In the genomic region with DNA sequence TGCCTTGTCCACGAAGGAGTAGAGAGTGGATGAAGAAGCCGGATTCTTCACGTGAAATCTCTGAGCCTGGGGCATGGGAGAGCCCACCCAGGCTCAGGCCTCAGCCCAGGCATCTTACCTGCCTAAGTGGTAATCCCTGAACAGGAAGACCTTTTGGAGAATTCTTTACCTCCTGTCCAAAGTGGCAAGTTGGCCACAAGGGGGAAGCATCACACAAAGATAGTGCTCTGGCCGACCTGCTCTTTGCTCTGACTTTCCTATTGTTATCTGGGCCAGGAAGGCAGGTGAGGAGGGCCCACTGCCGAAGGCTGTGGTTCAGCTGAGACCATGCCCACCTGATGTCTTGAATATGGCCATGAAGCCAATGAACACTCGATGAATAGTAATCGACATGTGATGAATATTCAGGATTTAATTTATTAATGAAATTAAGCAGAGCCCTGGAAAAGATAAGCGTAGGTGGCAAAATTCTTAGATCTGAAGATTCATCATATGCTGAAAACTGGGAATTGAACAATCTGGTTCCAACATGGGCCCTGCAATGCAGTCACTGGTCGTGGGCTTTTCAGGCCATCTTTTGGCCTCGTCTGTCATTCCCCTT, we compare ENCODE assay signal across 8 cellular contexts.
DNase-seq lines count a peak whose midpoint lies in the region; ATAC-seq and TF ChIP-seq lines count a peak whose summit lies in the region.

No MANE protein-coding gene starts in this region.

- no peaks in the 10 kb centered on the region for H3K36me3 Mint-ChIP-seq in activated T-cell treated with anti-CD3 and anti-CD28 coated beads, Interleukin-2, amount 50 U/mL, for 72 hours (ENCODE audit: insufficient read depth in 2 of 2)

- peak; percentile 84 for ATAC-seq in GM21619 (IDR thresholded peaks at IDR 0.05; ENCODE audit: unreplicated experiment)
- peak; percentile 56 to 73 for ATAC-seq in activated T-cell treated with anti-CD3 and anti-CD28 coated beads, Interleukin-2, amount 50 U/mL, for 72 hours (replicated peaks in 1 of 2)

- no peak for TF ChIP-seq POLR2A in uterus (IDR thresholded peaks at IDR 0.05)

- no peak overlapping the region for H3K27ac ChIP-seq in uterus

- intact Hi-C loops in uterus (cut with DNase I; ENCODE audit: low total_unique reads), result no loop called here

- H3K4me1 ChIP-seq in uterus, result no peaks in the 10 kb centered on the region

- H3K4me3 ChIP-seq in foreskin fibroblast (ENCODE audit: low read depth in 1 of 2, low read length in 2 of 2), result no peak overlapping the region
- H3K4me3 ChIP-seq in uterus, result no peak overlapping the region

- no peak overlapping the region for H3K27ac Mint-ChIP-seq in activated T-cell treated with anti-CD3 and anti-CD28 coated beads, Interleukin-2, amount 50 U/mL, for 72 hours

- H3K9me3 ChIP-seq in uterus, result no peaks in the 10 kb centered on the region

- H3K4me3 Mint-ChIP-seq in activated T-cell treated with anti-CD3 and anti-CD28 coated beads, Interleukin-2, amount 50 U/mL, for 72 hours, result no peak overlapping the region

- peaks cover 4% of the 10 kb centered on the region for H3K27me3 Mint-ChIP-seq in activated T-cell treated with anti-CD3 and anti-CD28 coated beads, Interleukin-2, amount 50 U/mL, for 72 hours (ENCODE audit: low read depth)

- H3K27me3 ChIP-seq in uterus, result no peaks in the 10 kb centered on the region

- H3K4me1 Mint-ChIP-seq in activated T-cell treated with anti-CD3 and anti-CD28 coated beads, Interleukin-2, amount 50 U/mL, for 72 hours (ENCODE audit: low read depth), result no peaks in the 10 kb centered on the region

- no peaks in the 10 kb centered on the region for H3K36me3 ChIP-seq in uterus

- TF ChIP-seq CTCF in foreskin fibroblast (IDR thresholded peaks at IDR 0.05; ENCODE audit: low read depth, low read length) (peak; percentile 73), uterus (IDR thresholded peaks at IDR 0.05) (peak; percentile 50 to 59 (median 52))

- DNase-seq in EL (peak; percentile 63), HuH-7.5 (ENCODE audit: low spot score) (peak; percentile 76), NOMO-1 treated with dmso at 0.1 percent for 144 hours (lab: John Stamatoyannopoulos, UW; ENCODE audit: unreplicated experiment) (peak; percentile 3), foreskin fibroblast (peak; percentile 36 to 81), nucleus accumbens (lab: John Stamatoyannopoulos, UW) (peak in 51 of 56 donors; percentile 3 to 83 (median 40)), uterus (peak; percentile 40 to 55)
- peak; percentile 50 to 58 for DNase-seq in activated T-cell treated with anti-CD3 and anti-CD28 coated beads, Interleukin-2, amount 50 U/mL, for 72 hours

- H3K9me3 Mint-ChIP-seq in activated T-cell treated with anti-CD3 and anti-CD28 coated beads, Interleukin-2, amount 50 U/mL, for 72 hours, result no peaks in the 10 kb centered on the region

Comparison
In these comparisons a context has a peak if more than half of its experiments do, and no peak if none do; other contexts are left out.
1. DNase-seq: peak in every context shown above with its lines; median percentile 76 in HuH-7.5; 63 in EL; 58 in foreskin fibroblast; 54 in activated T-cell treated with anti-CD3 and anti-CD28 coated beads, Interleukin-2, amount 50 U/mL, for 72 hours; 48 in uterus; 40 in nucleus accumbens; 3 in NOMO-1 treated with dmso at 0.1 percent for 144 hours.